In genomic region chr13:37816276-37816675, GRCh38 we compare ENCODE assay signal across 20 cellular contexts. TPM values are rescaled to one million over a fixed set of nuclear protein-coding genes. Genes with fewer than 3 reads are reported as not detected.
A peak's percentile ranks its signal among the peaks of the same experiment; 100 is the strongest.
DNase-seq lines count a peak whose midpoint lies in the region; ATAC-seq and TF ChIP-seq lines count a peak whose summit lies in the region.
"Had no signal": no experiment of that assay in that cellular context is flagged by ENCODE, and none has a peak within 500 bp of the region (broad histone marks: within the 10 kb centered on the region; RNA-seq: fewer than 3 reads in every experiment).

No MANE protein-coding gene starts in this region.

- H3K4me3 ChIP-seq in brain microvascular endothelial cell (ENCODE audit: low read depth, low read length) (no peak overlapping the region), fibroblast of pulmonary artery (replicated peaks; ENCODE audit: low read depth, low read length) (no peak overlapping the region)
- H3K4me3 ChIP-seq: BLaER1, GM23248 had no signal

- ATAC-seq in GM19467 (IDR thresholded peaks at IDR 0.05; ENCODE audit: unreplicated experiment) = no peak
- no peak for ATAC-seq in GM21526 (IDR thresholded peaks at IDR 0.05; ENCODE audit: low FRiP score, unreplicated experiment)
- ATAC-seq in HG03469 (IDR thresholded peaks at IDR 0.05; ENCODE audit: unreplicated experiment) = no peak
- ATAC-seq: CD8-positive, alpha-beta T cell had no signal

- H3K36me3 ChIP-seq in brain microvascular endothelial cell (replicated peaks) = no peaks in the 10 kb centered on the region
- H3K36me3 ChIP-seq: BLaER1 had no signal

- no peak overlapping the region for H3K4me3 Mint-ChIP-seq in mesothelial cell of epicardium
- H3K4me3 Mint-ChIP-seq: B cell; CD4-positive, CD25-positive, alpha-beta regulatory T cell; CD8-positive, alpha-beta T cell had no signal

- in situ Hi-C loops in brain microvascular endothelial cell (cut with HindIII; ENCODE audit: low pct_ligation_motif_present, low sequenced_read_pairs) = no loop called here

- no peaks in the 10 kb centered on the region for H3K27me3 Mint-ChIP-seq in mesothelial cell of epicardium (ENCODE audit: low read depth)
- H3K27me3 Mint-ChIP-seq: B cell; CD4-positive, CD25-positive, alpha-beta regulatory T cell had no signal

- peak; percentile 61 for DNase-seq in EL
- DNase-seq in brain microvascular endothelial cell = peak; percentile 16
- DNase-seq in fibroblast of pulmonary artery (ENCODE audit: low read depth) = peak; percentile 18
- DNase-seq in mesothelial cell of epicardium (ENCODE audit: low spot score in 2 of 2, unreplicated experiment in 2 of 2) = no peak
- DNase-seq: Caco-2; CD4-positive, CD25-positive, alpha-beta regulatory T cell; CD8-positive, alpha-beta T cell; DMS153; DND-41; GF-D8; GM23248; H7; HCEC 1CT had no signal

- no peaks in the 10 kb centered on the region for H3K27me3 ChIP-seq in brain microvascular endothelial cell (replicated peaks)
- H3K27me3 ChIP-seq: BLaER1 had no signal

- TF ChIP-seq CTCF in brain microvascular endothelial cell (IDR thresholded peaks at IDR 0.05; ENCODE audit: low read depth, low read length, missing control alignments) (no peak), fibroblast of pulmonary artery (IDR thresholded peaks at IDR 0.05; ENCODE audit: low read length, missing control alignments) (no peak), mesothelial cell of epicardium (IDR thresholded peaks at IDR 0.05; ENCODE audit: unreplicated experiment) (no peak)

- peaks cover 74% of the 10 kb centered on the region for H3K9me3 Mint-ChIP-seq in mesothelial cell of epicardium

- no peak overlapping the region for H3K27ac ChIP-seq in brain microvascular endothelial cell
- H3K27ac ChIP-seq: BLaER1, C4-2B, GM23248 had no signal

- peaks cover 25% of the 10 kb centered on the region for H3K36me3 Mint-ChIP-seq in mesothelial cell of epicardium
- H3K36me3 Mint-ChIP-seq: CD4-positive, CD25-positive, alpha-beta regulatory T cell; CD8-positive, alpha-beta T cell had no signal

- no peaks in the 10 kb centered on the region for H3K4me1 Mint-ChIP-seq in mesothelial cell of epicardium
- H3K4me1 Mint-ChIP-seq: B cell; CD4-positive, CD25-positive, alpha-beta regulatory T cell had no signal

- H3K27ac Mint-ChIP-seq in mesothelial cell of epicardium = no peak overlapping the region
- H3K27ac Mint-ChIP-seq: B cell; CD4-positive, CD25-positive, alpha-beta regulatory T cell; CD8-positive, alpha-beta T cell had no signal

RNA-seq across cellular contexts. Expression of gene TRPC4, which starts 53.3 kb away (rescaled TPM):
- 7.5 to 9.1 TPM (median 8.0 TPM) in 3 replicates for total RNA-seq in mesothelial cell of epicardium
- total RNA-seq: B cell; Caco-2; CD4-positive, CD25-positive, alpha-beta regulatory T cell; CD8-positive, alpha-beta T cell; G401 had no signal

Comparison
In these comparisons a context has a peak if more than half of its experiments do, and no peak if none do; other contexts are left out.
1. DNase-seq: peak in EL (single experiment), brain microvascular endothelial cell (single experiment) and fibroblast of pulmonary artery (single experiment); none in mesothelial cell of epicardium (0 of 2).